9 cellular contexts compared by ENCODE assay signal in genomic region chr3:180142472-180142871, GRCh38.
"Had no signal": no experiment of that assay in that cellular context is flagged by ENCODE, and none has a peak within 500 bp of the region (broad histone marks: within the 10 kb centered on the region; RNA-seq: fewer than 3 reads in every experiment).

No MANE protein-coding gene starts in this region.

- H3K9ac ChIP-seq: GM23248 had no signal

- H3K4me2 ChIP-seq: GM23338 had no signal

- H3K4me1 ChIP-seq: HAP-1 had no signal

- DNase-seq: GOT3, H7, H9 had no signal

- H3K4me3 Mint-ChIP-seq: GM23338, H9, HFFc6 had no signal

- FAIRE-seq: H1 had no signal

- H3K36me3 ChIP-seq: HAP-1 had no signal

- H3K9me3 ChIP-seq: HAP-1 had no signal

- H3K4me3 ChIP-seq: GM23248, GM23338, HAP-1 had no signal

- H2AFZ ChIP-seq: GM23248, GM23338 had no signal

- H3K4me1 Mint-ChIP-seq: GM23338, H9 had no signal

- H3K27ac ChIP-seq: GM23248 had no signal

- H3K27ac Mint-ChIP-seq: GM23338 had no signal

- ATAC-seq: GM23338, HCT116 had no signal
